1 cellular context compared by ENCODE assay signal in the genomic region with DNA sequence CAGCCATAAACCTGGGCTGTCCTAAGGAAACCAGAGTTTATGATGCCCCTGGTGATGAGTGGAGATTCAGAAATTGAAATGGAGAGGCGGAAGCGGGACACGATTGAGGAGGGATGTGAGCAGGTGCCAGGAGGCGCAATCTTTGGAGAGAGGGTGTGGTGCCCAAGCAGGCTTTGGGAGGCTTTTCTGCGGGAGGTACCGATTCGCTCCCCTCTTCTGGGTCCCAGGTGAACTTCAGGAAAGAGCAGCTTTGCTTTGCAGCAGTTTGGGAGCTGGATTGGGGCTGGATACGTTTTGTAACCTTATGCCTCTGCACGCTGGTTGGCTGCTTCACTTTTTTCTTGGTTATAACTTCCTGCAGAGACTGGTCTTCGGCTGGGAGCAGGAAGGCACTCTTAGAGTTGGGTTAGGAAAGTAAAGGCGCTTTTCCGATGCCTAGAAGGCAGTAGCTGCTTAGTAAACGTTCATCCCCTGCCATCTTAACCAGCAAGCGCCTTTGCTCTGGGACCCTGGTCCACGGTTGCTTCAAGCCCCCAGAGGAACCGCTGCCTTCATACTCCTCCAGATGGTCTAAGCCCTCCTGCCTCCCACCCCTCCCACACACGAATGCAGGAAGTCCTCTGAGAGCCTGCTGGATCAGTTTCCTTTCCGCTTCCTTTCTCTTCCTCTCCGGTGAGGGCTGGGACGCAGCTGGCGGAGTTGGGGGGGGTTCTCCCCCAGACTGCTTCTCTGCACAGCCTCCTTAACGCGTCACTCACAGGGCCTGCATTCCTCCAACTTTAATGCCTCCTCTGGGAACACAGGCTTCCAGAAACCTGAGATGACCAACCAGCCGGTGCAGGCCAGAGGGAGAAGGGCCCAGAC.
TF ChIP-seq lines count a peak whose summit lies in the region.

No MANE protein-coding gene starts in this region.

TF ChIP-seq in K562, 482 proteins besides CTCF, POLR2A, EP300 and RAD21 (continued from another document):
- TF ChIP-seq, protein P1, sequence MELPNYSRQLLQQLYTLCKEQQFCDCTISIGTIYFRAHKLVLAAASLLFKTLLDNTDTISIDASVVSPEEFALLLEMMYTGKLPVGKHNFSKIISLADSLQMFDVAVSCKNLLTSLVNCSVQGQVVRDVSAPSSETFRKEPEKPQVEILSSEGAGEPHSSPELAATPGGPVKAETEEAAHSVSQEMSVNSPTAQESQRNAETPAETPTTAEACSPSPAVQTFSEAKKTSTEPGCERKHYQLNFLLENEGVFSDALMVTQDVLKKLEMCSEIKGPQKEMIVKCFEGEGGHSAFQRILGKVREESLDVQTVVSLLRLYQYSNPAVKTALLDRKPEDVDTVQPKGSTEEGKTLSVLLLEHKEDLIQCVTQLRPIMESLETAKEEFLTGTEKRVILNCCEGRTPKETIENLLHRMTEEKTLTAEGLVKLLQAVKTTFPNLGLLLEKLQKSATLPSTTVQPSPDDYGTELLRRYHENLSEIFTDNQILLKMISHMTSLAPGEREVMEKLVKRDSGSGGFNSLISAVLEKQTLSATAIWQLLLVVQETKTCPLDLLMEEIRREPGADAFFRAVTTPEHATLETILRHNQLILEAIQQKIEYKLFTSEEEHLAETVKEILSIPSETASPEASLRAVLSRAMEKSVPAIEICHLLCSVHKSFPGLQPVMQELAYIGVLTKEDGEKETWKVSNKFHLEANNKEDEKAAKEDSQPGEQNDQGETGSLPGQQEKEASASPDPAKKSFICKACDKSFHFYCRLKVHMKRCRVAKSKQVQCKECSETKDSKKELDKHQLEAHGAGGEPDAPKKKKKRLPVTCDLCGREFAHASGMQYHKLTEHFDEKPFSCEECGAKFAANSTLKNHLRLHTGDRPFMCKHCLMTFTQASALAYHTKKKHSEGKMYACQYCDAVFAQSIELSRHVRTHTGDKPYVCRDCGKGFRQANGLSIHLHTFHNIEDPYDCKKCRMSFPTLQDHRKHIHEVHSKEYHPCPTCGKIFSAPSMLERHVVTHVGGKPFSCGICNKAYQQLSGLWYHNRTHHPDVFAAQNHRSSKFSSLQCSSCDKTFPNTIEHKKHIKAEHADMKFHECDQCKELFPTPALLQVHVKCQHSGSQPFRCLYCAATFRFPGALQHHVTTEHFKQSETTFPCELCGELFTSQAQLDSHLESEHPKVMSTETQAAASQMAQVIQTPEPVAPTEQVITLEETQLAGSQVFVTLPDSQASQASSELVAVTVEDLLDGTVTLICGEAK (IDR thresholded peaks at IDR 0.05) = peak; percentile 60
- TF ChIP-seq, protein P1 (CRISPR knock-in tag; IDR thresholded peaks at IDR 0.05) = no peak
- TF ChIP-seq, protein P2, sequence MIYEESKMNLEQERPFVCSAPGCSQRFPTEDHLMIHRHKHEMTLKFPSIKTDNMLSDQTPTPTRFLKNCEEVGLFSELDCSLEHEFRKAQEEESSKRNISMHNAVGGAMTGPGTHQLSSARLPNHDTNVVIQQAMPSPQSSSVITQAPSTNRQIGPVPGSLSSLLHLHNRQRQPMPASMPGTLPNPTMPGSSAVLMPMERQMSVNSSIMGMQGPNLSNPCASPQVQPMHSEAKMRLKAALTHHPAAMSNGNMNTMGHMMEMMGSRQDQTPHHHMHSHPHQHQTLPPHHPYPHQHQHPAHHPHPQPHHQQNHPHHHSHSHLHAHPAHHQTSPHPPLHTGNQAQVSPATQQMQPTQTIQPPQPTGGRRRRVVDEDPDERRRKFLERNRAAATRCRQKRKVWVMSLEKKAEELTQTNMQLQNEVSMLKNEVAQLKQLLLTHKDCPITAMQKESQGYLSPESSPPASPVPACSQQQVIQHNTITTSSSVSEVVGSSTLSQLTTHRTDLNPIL (CRISPR knock-in tag; IDR thresholded peaks at IDR 0.05) = no peak
- TF ChIP-seq HDAC6 (IDR thresholded peaks at IDR 0.05; ENCODE audit: low read depth, low read length) = no peak
TF ChIP-seq in K562: peak in this region for 6.
